Comparison of ENCODE assay signal across 31 cellular contexts in the genomic region with DNA sequence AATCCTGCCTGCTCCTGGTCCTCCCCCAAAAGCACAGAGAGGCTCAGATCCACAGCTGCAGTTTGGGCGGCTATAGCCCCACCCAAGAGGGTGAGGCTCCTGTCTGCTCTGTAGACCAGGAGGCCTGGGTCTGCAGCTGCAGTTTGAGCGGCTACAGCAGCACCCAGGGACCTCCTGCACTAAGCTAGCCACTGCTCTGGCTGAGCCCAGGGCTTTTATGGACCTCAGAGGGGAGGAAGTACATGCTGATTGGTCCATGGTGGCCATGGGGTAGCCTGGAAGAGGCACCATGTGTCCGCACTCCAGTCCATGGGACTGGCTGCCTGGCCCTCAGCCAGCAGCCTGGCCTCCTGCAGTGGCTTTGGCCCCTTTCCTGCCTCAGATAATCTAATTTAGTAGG. TPM values are rescaled to one million over a fixed set of nuclear protein-coding genes. Genes with fewer than 3 reads are reported as not detected.
"Had no signal": no experiment of that assay in that cellular context is flagged by ENCODE, and none has a peak within 500 bp of the region (broad histone marks: within the 10 kb centered on the region; RNA-seq: fewer than 3 reads in every experiment).

No MANE protein-coding gene starts in this region.

- H3K27me3 ChIP-seq: colonic mucosa, gastrocnemius medialis had no signal

- H3K4me1 Mint-ChIP-seq: memory B cell, naive B cell had no signal

- H3K9me3 Mint-ChIP-seq: dendritic cell treated with granulocyte-macrophage colony-stimulating factor and Interleukin-4, amounts not matched to agents 40 ng/mL and 50 ng/mL, for 4 days; effector memory CD8-positive, alpha-beta T cell had no signal

- H3K4me1 ChIP-seq: colonic mucosa, esophagus squamous epithelium, gastrocnemius medialis, heart right ventricle, left lung had no signal

- H3K4me3 Mint-ChIP-seq: dendritic cell treated with granulocyte-macrophage colony-stimulating factor and Interleukin-4, amounts not matched to agents 40 ng/mL and 50 ng/mL, for 4 days; effector memory CD8-positive, alpha-beta T cell; endodermal cell; memory B cell; mesothelial cell of epicardium; naive B cell had no signal

- H3K36me3 ChIP-seq: colonic mucosa, esophagus squamous epithelium, gastrocnemius medialis, heart right ventricle, left lung had no signal

- H3K4me3 ChIP-seq: colonic mucosa, esophagus squamous epithelium, gastrocnemius medialis, heart right ventricle, left lung, lung, mucosa of descending colon had no signal

- H3K36me3 Mint-ChIP-seq: memory B cell, mesothelial cell of epicardium had no signal

- H3K27ac ChIP-seq: colonic mucosa, epithelial cell of prostate, esophagus squamous epithelium, gastrocnemius medialis, heart right ventricle, left lung had no signal

- H3K9me3 ChIP-seq: colonic mucosa, gastrocnemius medialis, mucosa of descending colon had no signal

- H3K27ac Mint-ChIP-seq: dendritic cell treated with granulocyte-macrophage colony-stimulating factor and Interleukin-4, amounts not matched to agents 40 ng/mL and 50 ng/mL, for 4 days; effector memory CD8-positive, alpha-beta T cell; endodermal cell; memory B cell; mesothelial cell of epicardium had no signal

- DNase-seq: colonic mucosa; cortex of kidney; effector CD8-positive, alpha-beta T cell; effector memory CD8-positive, alpha-beta T cell; endodermal cell; erythroblast; esophagus squamous epithelium; foreskin fibroblast; foreskin melanocyte; gastrocnemius medialis; glutamatergic neuron; head of caudate nucleus; heart right ventricle; hippocampal formation; left cardiac atrium; left lung; left ventricle myocardium superior; mammary epithelial cell; mesendoderm; mucosa of descending colon; naive B cell had no signal

RNA-seq across cellular contexts. Expression of a gene that starts 49.6 kb away (rescaled TPM):
- total RNA-seq: colonic mucosa, dermis microvascular lymphatic vessel endothelial cell, glomerular endothelial cell, kidney epithelial cell, left lung, mucosa of descending colon, myocyte had no signal
- polyA plus RNA-seq: keratinocyte had no signal
